Comparison of ENCODE assay signal across 8 cellular contexts in the genomic region with DNA sequence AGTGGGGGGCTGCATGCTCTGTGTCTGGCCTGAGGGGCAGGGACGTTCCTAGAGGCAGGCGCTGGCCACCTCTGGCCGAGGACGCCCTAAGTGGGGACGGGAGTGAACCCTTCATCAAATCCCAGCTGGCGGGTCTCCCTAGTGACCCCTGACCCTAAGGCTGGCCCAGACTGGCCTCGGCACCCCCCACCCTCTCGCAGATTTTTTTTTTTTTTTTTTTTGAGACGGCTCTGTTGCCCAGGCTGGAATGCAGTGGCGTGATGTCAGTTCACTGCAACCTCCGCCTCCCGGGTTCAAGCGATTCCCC. TPM values are rescaled to one million over a fixed set of nuclear protein-coding genes. Genes with fewer than 3 reads are reported as not detected.
A peak's percentile ranks its signal among the peaks of the same experiment; 100 is the strongest.
DNase-seq lines count a peak whose midpoint lies in the region; ATAC-seq lines count a peak whose summit lies in the region.

No MANE protein-coding gene starts in this region.

- peak overlapping the region; percentile 68 for H3K27ac ChIP-seq in adipose tissue (ENCODE audit: low read depth, low read length)
- peak overlapping the region; percentile 94 for H3K27ac ChIP-seq in layer of hippocampus (ENCODE audit: low read depth, low read length)
- peak overlapping the region; percentile 90 for H3K27ac ChIP-seq in substantia nigra (ENCODE audit: low read depth, low read length, poor library complexity, severe bottlenecking)

- intact Hi-C loops in activated CD4-positive, alpha-beta T cell treated with anti-CD3 and anti-CD28 coated beads for 36 hours (cut with DNase I, micrococcal nuclease) = loop anchor here (1.0 to 5.0 kb wide), 19 partner anchors 19 to 811 kb away; partner anchors contain the start of genes HAUS3 (in 2 of the 2), POLN (in 2 of the 2), RNF4 (in 2 of the 2) and ADD1 (in 1 of the 2)

- H3K27me3 Mint-ChIP-seq in activated CD4-positive, alpha-beta T cell treated with anti-CD3 and anti-CD28 coated beads for 36 hours = no peaks in the 10 kb centered on the region

- WGBS in adipose tissue, 3 donors = 43 to 63% (median 45%) methylated on average over 11 to 13 of the region's 13 CpGs

- peaks cover 2% of the 10 kb centered on the region for H3K4me1 Mint-ChIP-seq in activated CD4-positive, alpha-beta T cell treated with anti-CD3 and anti-CD28 coated beads for 36 hours

- no peaks in the 10 kb centered on the region for H3K9me3 Mint-ChIP-seq in activated CD4-positive, alpha-beta T cell treated with anti-CD3 and anti-CD28 coated beads for 36 hours (ENCODE audit: low read depth)

- ATAC-seq in activated CD4-positive, alpha-beta T cell treated with anti-CD3 and anti-CD28 coated beads for 36 hours = no peak
- ATAC-seq in HG02852 (IDR thresholded peaks at IDR 0.05; ENCODE audit: unreplicated experiment) = no peak
- ATAC-seq in HG03520 (IDR thresholded peaks at IDR 0.05; ENCODE audit: unreplicated experiment) = no peak

- no peak for DNase-seq in activated CD4-positive, alpha-beta T cell treated with anti-CD3 and anti-CD28 coated beads for 36 hours
- no peak for DNase-seq in activated CD4-positive, alpha-beta T cell treated with anti-CD3 and anti-CD28 coated beads, Interleukin-2, amount 50 U/mL, for 4 hours
- DNase-seq in substantia nigra (lab: John Stamatoyannopoulos, UW) (no peak), AG08395 (ENCODE audit: low spot score) (no peak)

- POLR2A ChIA-PET in activated CD4-positive, alpha-beta T cell treated with anti-CD3 and anti-CD28 coated beads for 36 hours (lab: Charles Lee) = interaction anchor here (0.9 kb wide), 1 partner anchor 33 kb away, joined by 3 read pairs; no protein-coding TSS in a partner anchor

- H3K4me3 Mint-ChIP-seq in activated CD4-positive, alpha-beta T cell treated with anti-CD3 and anti-CD28 coated beads for 36 hours = peak overlapping the region; percentile 61

- CTCF ChIA-PET in activated CD4-positive, alpha-beta T cell treated with anti-CD3 and anti-CD28 coated beads for 36 hours (lab: Charles Lee) = interaction anchor here (0.7 to 1.2 kb wide), 2 partner anchors 10 to 14 kb away, joined by 3 to 4 read pairs; no protein-coding TSS in a partner anchor

- no peaks in the 10 kb centered on the region for H3K36me3 Mint-ChIP-seq in activated CD4-positive, alpha-beta T cell treated with anti-CD3 and anti-CD28 coated beads for 36 hours (ENCODE audit: low read depth)

- H3K27ac Mint-ChIP-seq in activated CD4-positive, alpha-beta T cell treated with anti-CD3 and anti-CD28 coated beads for 36 hours = no peak overlapping the region

- no peaks in the 10 kb centered on the region for H3K27me3 ChIP-seq in layer of hippocampus (ENCODE audit: control insufficient read depth, insufficient read depth, low read length)

RNA-seq across cellular contexts. Expression of gene MXD4, which starts 1.0 kb away (rescaled TPM):
- total RNA-seq in activated CD4-positive, alpha-beta T cell treated with anti-CD3 and anti-CD28 coated beads for 36 hours = 1 to 10 TPM; 1.6 to 2.3 TPM
- 10 to 100 TPM; 21.7 to 99.8 (median 53.5) TPM for polyA plus RNA-seq in adipose tissue

RNA-seq across cellular contexts. Expression of gene HAUS3, which starts 21.0 kb away (rescaled TPM):
- total RNA-seq in activated CD4-positive, alpha-beta T cell treated with anti-CD3 and anti-CD28 coated beads for 36 hours = 10 to 100 TPM; 14.6 to 18.6 TPM
- 1 to 10 TPM; 4.6 to 5.8 (median 5.7) TPM for polyA plus RNA-seq in adipose tissue

RNA-seq across cellular contexts. Expression of gene POLN, which starts 21.0 kb away (rescaled TPM):
- total RNA-seq in activated CD4-positive, alpha-beta T cell treated with anti-CD3 and anti-CD28 coated beads for 36 hours = 1 to 10 TPM; 2.3 to 3.2 TPM
- polyA plus RNA-seq in adipose tissue = 10 to 100 TPM in 1 of 3 donors, 1 to 10 TPM in 2; 2.8 to 14.7 (median 5.7) TPM
